ENCODE assay signal across 9 cellular contexts in genomic region chr4:76982638-76983579, GRCh38. TPM values are rescaled to one million over a fixed set of nuclear protein-coding genes. Genes with fewer than 3 reads are reported as not detected.
DNase-seq lines count a peak whose midpoint lies in the region; TF ChIP-seq lines count a peak whose summit lies in the region.
"Had no signal": no experiment of that assay in that cellular context is flagged by ENCODE, and none has a peak within 500 bp of the region (broad histone marks: within the 10 kb centered on the region; RNA-seq: fewer than 3 reads in every experiment).

No MANE protein-coding gene starts in this region.

- H3K4me1 ChIP-seq in neural progenitor cell (peaks cover 38% of the 10 kb centered on the region), thyroid gland (peaks cover 13 to 43% of the 10 kb centered on the region in 2 donors)

- H3K27ac Mint-ChIP-seq in neural progenitor cell = peak overlapping the region; percentile 15

- in situ Hi-C loops in brain microvascular endothelial cell (cut with HindIII; ENCODE audit: low pct_ligation_motif_present, low sequenced_read_pairs) = no loop called here

- TF ChIP-seq CTCF in brain microvascular endothelial cell (IDR thresholded peaks at IDR 0.05; ENCODE audit: low read depth, low read length, missing control alignments) = peak; percentile 52
- no peak for TF ChIP-seq CTCF in neural progenitor cell (IDR thresholded peaks at IDR 0.05)
- no peak for TF ChIP-seq CTCF in thyroid gland (IDR thresholded peaks at IDR 0.05)

- H3K4me2 ChIP-seq in neural progenitor cell = no peak overlapping the region

- no peak overlapping the region for H2AFZ ChIP-seq in neural progenitor cell (replicated peaks)

- H4K20me1 ChIP-seq in neural progenitor cell (ENCODE audit: low read depth) = peaks cover 67% of the 10 kb centered on the region

- no peaks in the 10 kb centered on the region for H3F3A ChIP-seq in neural progenitor cell (ENCODE audit: low read depth)

- H3K36me3 ChIP-seq in brain microvascular endothelial cell (replicated peaks) = no peaks in the 10 kb centered on the region
- H3K36me3 ChIP-seq in neural progenitor cell = no peaks in the 10 kb centered on the region
- H3K36me3 ChIP-seq in thyroid gland = no peaks in the 10 kb centered on the region
- H3K36me3 ChIP-seq: adrenal gland had no signal

- DNase-seq in ELR (ENCODE audit: low read depth) (peak; percentile 37), Kasumi-1 (lab: John Stamatoyannopoulos, UW) (peak; percentile 18 to 30), brain microvascular endothelial cell (no peak), neural progenitor cell (ENCODE audit: low spot score) (no peak), thyroid gland (no peak), NCI-H446 treated with DMSO at 0.1 percent for 48 hours (lab: John Stamatoyannopoulos, UW) (no peak)
- no peak for DNase-seq in stimulated activated CD4-positive, alpha-beta T cell treated with anti-CD3 and anti-CD28 coated beads, Interleukin-15, amount 100 ng/mL, for 24 hours
- DNase-seq: adrenal gland, NCI-H1417 had no signal

- H3K79me2 ChIP-seq in neural progenitor cell (ENCODE audit: low read depth) = peaks cover 98% of the 10 kb centered on the region

- no peaks in the 10 kb centered on the region for H3K9me3 Mint-ChIP-seq in neural progenitor cell

- no peaks in the 10 kb centered on the region for H3K27me3 Mint-ChIP-seq in neural progenitor cell (ENCODE audit: insufficient read depth, low read depth)

- H3K4me1 Mint-ChIP-seq in neural progenitor cell = peaks cover 69% of the 10 kb centered on the region

- 84 to 89% methylated on average over 7 of the region's 7 CpGs for WGBS in thyroid gland, 2 donors

- H3K27ac ChIP-seq in brain microvascular endothelial cell (peak overlapping the region; percentile 96), neural progenitor cell (no peak overlapping the region), thyroid gland (peak overlapping the region in 1 of 3 donors; percentile 74)

- peaks cover 15% of the 10 kb centered on the region for H3K36me3 Mint-ChIP-seq in neural progenitor cell

- no peak overlapping the region for H3K4me3 Mint-ChIP-seq in neural progenitor cell

- intact Hi-C loops in thyroid gland (cut with DNase I) = no loop called here

- no peak overlapping the region for H3K9ac ChIP-seq in neural progenitor cell

- no peak for TF ChIP-seq POLR2A in thyroid gland (IDR thresholded peaks at IDR 0.05)

- no peak overlapping the region for H3K4me3 ChIP-seq in brain microvascular endothelial cell (ENCODE audit: low read depth, low read length)
- no peak overlapping the region for H3K4me3 ChIP-seq in neural progenitor cell
- H3K4me3 ChIP-seq in thyroid gland (replicated peaks in 1 of 3) = no peak overlapping the region
- H3K4me3 ChIP-seq: adrenal gland had no signal

- H3K27me3 ChIP-seq in brain microvascular endothelial cell (replicated peaks) (no peaks in the 10 kb centered on the region), neural progenitor cell (no peaks in the 10 kb centered on the region), thyroid gland (no peaks in the 10 kb centered on the region)
- H3K27me3 ChIP-seq: adrenal gland had no signal

- H3K9me3 ChIP-seq in neural progenitor cell (ENCODE audit: low read depth) (no peaks in the 10 kb centered on the region), thyroid gland (no peaks in the 10 kb centered on the region)
- H3K9me3 ChIP-seq: adrenal gland had no signal

RNA-seq across cellular contexts. Expression of gene SEPTIN11, which starts 33.4 kb away (rescaled TPM):
- total RNA-seq in neural progenitor cell (ENCODE audit: low replicate concordance) (124 and 183 TPM in 2 replicates), thyroid gland (100 to 1,000 TPM in 1 of 4 donors, 10 to 100 TPM in 3; 39.6 to 207 (median 69.1) TPM)

Comparison
In these comparisons a context has a peak if more than half of its experiments do, and no peak if none do; other contexts are left out.
1. DNase-seq: peak in ELR (single experiment) and Kasumi-1 (2 of 2); none in brain microvascular endothelial cell (single experiment), neural progenitor cell (single experiment), thyroid gland (0 of 2), stimulated activated CD4-positive, alpha-beta T cell treated with anti-CD3 and anti-CD28 coated beads, Interleukin-15, amount 100 ng/mL, for 24 hours (single experiment) and NCI-H446 treated with DMSO at 0.1 percent for 48 hours (single experiment).